9 cellular contexts compared by ENCODE assay signal in genomic region chr1:16980473-16981268, GRCh38. TPM values are rescaled to one million over a fixed set of nuclear protein-coding genes. Genes with fewer than 3 reads are reported as not detected.
DNase-seq lines count a peak whose midpoint lies in the region; ATAC-seq, FAIRE-seq and TF ChIP-seq lines count a peak whose summit lies in the region.
"Had no signal": no experiment of that assay in that cellular context is flagged by ENCODE, and none has a peak within 500 bp of the region (broad histone marks: within the 10 kb centered on the region; RNA-seq: fewer than 3 reads in every experiment).

Gene MFAP2, minus strand, starts transcription at chr1:16980620. Its CDS starts 2,347 bp downstream, at chr1:16978273.

- H3K4me1 Mint-ChIP-seq in activated CD4-positive, alpha-beta T cell treated with anti-CD3 and anti-CD28 coated beads, Interleukin-2, amount 10 ng/mL, durations not matched to agents 24 days and 14 days = peaks cover 7% of the 10 kb centered on the region
- H3K4me1 Mint-ChIP-seq in astrocyte (ENCODE audit: low read depth, unreplicated experiment) (peaks cover 23% of the 10 kb centered on the region), immature natural killer cell (peaks cover 8 to 11% of the 10 kb centered on the region in 2 donors)

- H3K27me3 ChIP-seq in astrocyte (ENCODE audit: insufficient read depth, low read length) = no peaks in the 10 kb centered on the region

- no peak for ATAC-seq in HG03095 (IDR thresholded peaks at IDR 0.05; ENCODE audit: unreplicated experiment)

- peaks cover 2% of the 10 kb centered on the region for H3K36me3 Mint-ChIP-seq in activated CD4-positive, alpha-beta T cell treated with anti-CD3 and anti-CD28 coated beads, Interleukin-2, amount 10 ng/mL, durations not matched to agents 24 days and 14 days (ENCODE audit: low read depth)
- peaks cover 3% of the 10 kb centered on the region for H3K36me3 Mint-ChIP-seq in astrocyte (ENCODE audit: low read depth, unreplicated experiment)
- peaks cover 0 to 5% (median under 1%) of the 10 kb centered on the region in 3 donors for H3K36me3 Mint-ChIP-seq in immature natural killer cell

- FAIRE-seq in astrocyte (lab: Jason Lieb, UNC) = no peak
- FAIRE-seq: G401.6 had no signal

- no peak within 1 kb of the TSS for H3K27ac Mint-ChIP-seq in activated CD4-positive, alpha-beta T cell treated with anti-CD3 and anti-CD28 coated beads, Interleukin-2, amount 10 ng/mL, durations not matched to agents 24 days and 14 days
- H3K27ac Mint-ChIP-seq in astrocyte (ENCODE audit: unreplicated experiment) = peak within 1 kb of the TSS; percentile 94
- H3K27ac Mint-ChIP-seq in immature natural killer cell = no peak within 1 kb of the TSS

- H2AFZ ChIP-seq in astrocyte (ENCODE audit: low read depth, low read length) = no peak within 1 kb of the TSS

- peak within 1 kb of the TSS; percentile 89 for H3K27ac ChIP-seq in astrocyte (ENCODE audit: low read depth, low read length)

- H3K27me3 Mint-ChIP-seq in activated CD4-positive, alpha-beta T cell treated with anti-CD3 and anti-CD28 coated beads, Interleukin-2, amount 10 ng/mL, durations not matched to agents 24 days and 14 days = peaks cover 26% of the 10 kb centered on the region
- H3K27me3 Mint-ChIP-seq in astrocyte (ENCODE audit: low read depth, unreplicated experiment) = no peaks in the 10 kb centered on the region
- peaks cover 3 to 14% (median 8%) of the 10 kb centered on the region in 3 donors for H3K27me3 Mint-ChIP-seq in immature natural killer cell (ENCODE audit: low read depth in 3 of 3)

- no peak for DNase-seq in activated CD4-positive, alpha-beta T cell treated with anti-CD3 and anti-CD28 coated beads, Interleukin-2, amount 10 ng/mL, durations not matched to agents 24 days and 14 days
- no peak for DNase-seq in activated CD4-positive, alpha-beta T cell treated with anti-CD3 and anti-CD28 coated beads, Interleukin-2, amount 50 U/mL, for 1 hour
- DNase-seq in astrocyte (ENCODE audit: low read depth) (no peak), immature natural killer cell (no peak), superior temporal gyrus (ENCODE audit: extremely low spot score) (no peak), NCI-H2029 (lab: John Stamatoyannopoulos, UW) (no peak)

- H4K20me1 ChIP-seq in astrocyte (ENCODE audit: insufficient read depth, low read length) = peaks cover 37% of the 10 kb centered on the region

- H3K9ac ChIP-seq in astrocyte (ENCODE audit: low read length) = peak within 1 kb of the TSS; percentile 87

- no peaks in the 10 kb centered on the region for H3K9me3 ChIP-seq in astrocyte (ENCODE audit: insufficient read depth, low read depth, low read length)

- peak within 1 kb of the TSS; percentile 99 for H3K4me2 ChIP-seq in astrocyte (ENCODE audit: low read length)

- H3K36me3 ChIP-seq in astrocyte (ENCODE audit: insufficient read depth, low read length) = no peaks in the 10 kb centered on the region

- TF ChIP-seq CTCF in astrocyte (IDR thresholded peaks at IDR 0.05; ENCODE audit: insufficient read depth, low read depth, low read length) = no peak
- TF ChIP-seq CTCF in subcutaneous adipose tissue (IDR thresholded peaks at IDR 0.05; ENCODE audit: low read depth) = no peak

- H3K4me3 ChIP-seq in astrocyte (ENCODE audit: insufficient read depth, low read depth, low read length) = peak within 1 kb of the TSS; percentile 80

- peaks cover 49% of the 10 kb centered on the region for H3K4me1 ChIP-seq in astrocyte (ENCODE audit: insufficient read depth, low read length)

- H3K4me3 Mint-ChIP-seq in activated CD4-positive, alpha-beta T cell treated with anti-CD3 and anti-CD28 coated beads, Interleukin-2, amount 10 ng/mL, durations not matched to agents 24 days and 14 days = peak within 1 kb of the TSS; percentile 62
- H3K4me3 Mint-ChIP-seq in astrocyte (ENCODE audit: unreplicated experiment) (peak within 1 kb of the TSS; percentile 88), immature natural killer cell (peak within 1 kb of the TSS; percentile 51 to 84 (median 71))

- intact Hi-C loops in activated CD4-positive, alpha-beta T cell treated with anti-CD3 and anti-CD28 coated beads, Interleukin-2, amount 10 ng/mL, durations not matched to agents 24 days and 14 days (cut with micrococcal nuclease) = no loop called here

- peaks cover 47% of the 10 kb centered on the region for H3K79me2 ChIP-seq in astrocyte (ENCODE audit: insufficient read depth, low read length)

- no peaks in the 10 kb centered on the region for H3K9me3 Mint-ChIP-seq in activated CD4-positive, alpha-beta T cell treated with anti-CD3 and anti-CD28 coated beads, Interleukin-2, amount 10 ng/mL, durations not matched to agents 24 days and 14 days
- H3K9me3 Mint-ChIP-seq in astrocyte (ENCODE audit: unreplicated experiment) = no peaks in the 10 kb centered on the region
- no peaks in the 10 kb centered on the region for H3K9me3 Mint-ChIP-seq in immature natural killer cell

RNA-seq across cellular contexts. Expression of gene MFAP2, which starts in this region (rescaled TPM):
- total RNA-seq in activated CD4-positive, alpha-beta T cell treated with anti-CD3 and anti-CD28 coated beads, Interleukin-2, amount 10 ng/mL, durations not matched to agents 24 days and 14 days = not detected in 2 replicates
- total RNA-seq in astrocyte (121 and 132 TPM in 2 replicates), subcutaneous adipose tissue (10 to 100 TPM in 3 of 4 donors, 1 to 10 TPM in 1; 9.0 to 28.6 (median 15.0) TPM)
- polyA plus RNA-seq in immature natural killer cell = not detected
